In the genomic region with DNA sequence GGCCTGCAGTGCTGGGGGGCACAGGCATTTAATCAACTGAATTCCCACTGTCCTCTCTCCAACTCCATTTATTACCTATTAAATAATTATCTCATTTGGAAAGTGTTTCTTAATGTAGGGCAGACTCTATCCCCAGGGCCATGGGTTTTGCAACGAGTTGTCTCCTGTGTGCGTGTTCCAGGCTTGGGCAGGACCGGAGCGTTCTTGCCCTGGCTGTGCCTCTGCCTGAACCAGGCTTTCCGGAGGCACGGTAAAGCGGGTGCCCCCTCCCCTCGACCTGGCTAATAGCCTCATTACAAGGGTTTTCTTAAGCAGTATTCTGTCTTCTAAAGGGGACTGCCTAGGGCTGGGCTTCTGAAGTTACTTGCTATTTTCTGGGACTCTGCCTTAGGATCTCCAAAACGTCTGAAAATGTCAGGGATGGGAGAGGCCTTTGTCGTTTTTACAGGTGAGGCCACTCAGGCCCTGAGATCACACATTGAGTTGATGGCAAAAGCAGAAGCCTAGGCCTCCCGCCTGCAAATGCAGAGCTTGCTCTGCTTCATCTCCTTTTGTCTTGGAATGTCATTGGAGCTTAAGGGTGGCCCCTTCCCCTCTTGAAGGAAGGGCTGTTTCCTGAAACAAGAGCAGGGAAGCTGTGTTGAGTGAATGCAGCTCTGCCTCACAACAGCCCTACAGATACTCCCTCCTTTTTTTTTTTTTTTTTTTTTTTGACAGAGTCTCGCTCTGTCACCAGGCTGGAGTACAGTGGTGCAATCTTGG, we compare ENCODE assay signal across 25 cellular contexts.
DNase-seq lines count a peak whose midpoint lies in the region; ATAC-seq and TF ChIP-seq lines count a peak whose summit lies in the region.
"Had no signal": no experiment of that assay in that cellular context is flagged by ENCODE, and none has a peak within 500 bp of the region (broad histone marks: within the 10 kb centered on the region; RNA-seq: fewer than 3 reads in every experiment).

No MANE protein-coding gene starts in this region.

- H3K4me3 Mint-ChIP-seq in endodermal cell: no peak overlapping the region
- H3K4me3 Mint-ChIP-seq in activated CD8-positive, alpha-beta T cell treated with anti-CD3 and anti-CD28 coated beads for 36 hours: no peak overlapping the region
- no peak overlapping the region for H3K4me3 Mint-ChIP-seq in activated CD4-positive, alpha-beta T cell treated with anti-CD3 and anti-CD28 coated beads, Interleukin-2, amount 10 ng/mL, durations not matched to agents 24 days and 14 days
- H3K4me3 Mint-ChIP-seq: IgD-negative memory B cell; stimulated activated naive CD8-positive, alpha-beta T cell treated with anti-CD3 and anti-CD28 coated beads, Interleukin-15, amount 100 ng/mL, for 72 hours; T-helper 17 cell had no signal

- ATAC-seq in left ventricle myocardium superior (no peak), GM19455 (IDR thresholded peaks at IDR 0.05; ENCODE audit: unreplicated experiment) (no peak)
- ATAC-seq in activated CD8-positive, alpha-beta T cell treated with anti-CD3 and anti-CD28 coated beads for 36 hours: no peak
- ATAC-seq: A549; stimulated activated naive CD8-positive, alpha-beta T cell treated with anti-CD3 and anti-CD28 coated beads, Interleukin-15, amount 100 ng/mL, for 72 hours; T-helper 17 cell had no signal

- peak overlapping the region; percentile 68 for H3K27ac Mint-ChIP-seq in endodermal cell
- H3K27ac Mint-ChIP-seq in activated CD8-positive, alpha-beta T cell treated with anti-CD3 and anti-CD28 coated beads for 36 hours: no peak overlapping the region
- H3K27ac Mint-ChIP-seq in activated CD4-positive, alpha-beta T cell treated with anti-CD3 and anti-CD28 coated beads, Interleukin-2, amount 10 ng/mL, durations not matched to agents 24 days and 14 days: no peak overlapping the region
- H3K27ac Mint-ChIP-seq: stimulated activated naive CD8-positive, alpha-beta T cell treated with anti-CD3 and anti-CD28 coated beads, Interleukin-15, amount 100 ng/mL, for 72 hours; T-helper 17 cell had no signal

- POLR2A ChIA-PET in activated CD8-positive, alpha-beta T cell treated with anti-CD3 and anti-CD28 coated beads for 36 hours (lab: Charles Lee): interaction anchor here (0.7 kb wide), 1 partner anchor 217 kb away, joined by 3 read pairs; no protein-coding TSS in a partner anchor

- H3K36me3 ChIP-seq in cardiac muscle cell (no peaks in the 10 kb centered on the region), endodermal cell (ENCODE audit: control insufficient read depth, insufficient read depth, low read length) (no peaks in the 10 kb centered on the region), mesodermal cell (ENCODE audit: control insufficient read depth, insufficient read depth, low read length) (peaks cover 14% of the 10 kb centered on the region)
- H3K36me3 ChIP-seq: BE2C, brain microvascular endothelial cell, tibial artery had no signal

- 59 to 68% methylated on average over 9 to 12 of the region's 12 CpGs for WGBS in endodermal cell (ENCODE audit: insufficient coverage in 1 of 2, insufficient read length in 1 of 2), 2 experiments
- 46 to 52% methylated on average over 11 of the region's 12 CpGs for WGBS in mesodermal cell (ENCODE audit: insufficient coverage in 2 of 2), 2 experiments

- no peaks in the 10 kb centered on the region for H3K9me3 Mint-ChIP-seq in endodermal cell
- no peaks in the 10 kb centered on the region for H3K9me3 Mint-ChIP-seq in activated CD8-positive, alpha-beta T cell treated with anti-CD3 and anti-CD28 coated beads for 36 hours
- no peaks in the 10 kb centered on the region for H3K9me3 Mint-ChIP-seq in activated CD4-positive, alpha-beta T cell treated with anti-CD3 and anti-CD28 coated beads, Interleukin-2, amount 10 ng/mL, durations not matched to agents 24 days and 14 days
- H3K9me3 Mint-ChIP-seq: IgD-negative memory B cell; stimulated activated naive CD8-positive, alpha-beta T cell treated with anti-CD3 and anti-CD28 coated beads, Interleukin-15, amount 100 ng/mL, for 72 hours had no signal

- TF ChIP-seq CTCF in cardiac muscle cell (IDR thresholded peaks at IDR 0.05; ENCODE audit: low read depth, low read length): no peak
- TF ChIP-seq CTCF in endodermal cell (conservative IDR thresholded peaks at IDR 0.05): no peak
- TF ChIP-seq CTCF in activated CD8-positive, alpha-beta T cell treated with anti-CD3 and anti-CD28 coated beads for 36 hours (IDR thresholded peaks at IDR 0.05): no peak

- H3K27me3 ChIP-seq in cardiac muscle cell (no peaks in the 10 kb centered on the region), endodermal cell (ENCODE audit: control insufficient read depth, insufficient read depth, low read length, poor library complexity, severe bottlenecking) (no peaks in the 10 kb centered on the region)
- H3K27me3 ChIP-seq: BE2C, brain microvascular endothelial cell, SJSA1, tibial artery had no signal

- no peaks in the 10 kb centered on the region for H3K27me3 Mint-ChIP-seq in endodermal cell (ENCODE audit: insufficient read depth)
- H3K27me3 Mint-ChIP-seq in activated CD8-positive, alpha-beta T cell treated with anti-CD3 and anti-CD28 coated beads for 36 hours: no peaks in the 10 kb centered on the region
- no peaks in the 10 kb centered on the region for H3K27me3 Mint-ChIP-seq in activated CD4-positive, alpha-beta T cell treated with anti-CD3 and anti-CD28 coated beads, Interleukin-2, amount 10 ng/mL, durations not matched to agents 24 days and 14 days
- H3K27me3 Mint-ChIP-seq: stimulated activated naive CD8-positive, alpha-beta T cell treated with anti-CD3 and anti-CD28 coated beads, Interleukin-15, amount 100 ng/mL, for 72 hours had no signal

- H3K4me3 ChIP-seq in cardiac muscle cell (no peak overlapping the region), endodermal cell (ENCODE audit: low read length) (no peak overlapping the region), mesodermal cell (ENCODE audit: extremely low read depth, insufficient read depth, low read length, poor library complexity, severe bottlenecking) (no peak overlapping the region)
- H3K4me3 ChIP-seq: A549, coronary artery, SJSA1, tibial artery had no signal

- no peaks in the 10 kb centered on the region for H3K9me3 ChIP-seq in cardiac muscle cell (ENCODE audit: low read depth)
- H3K9me3 ChIP-seq in endodermal cell (ENCODE audit: control insufficient read depth, low read length): no peaks in the 10 kb centered on the region
- H3K9me3 ChIP-seq in mesodermal cell (ENCODE audit: control insufficient read depth, low read length): no peaks in the 10 kb centered on the region
- H3K9me3 ChIP-seq: A549, BE2C, SJSA1, tibial artery had no signal

- H3K9ac ChIP-seq in endodermal cell (ENCODE audit: extremely low read depth, low read length, poor library complexity, severe bottlenecking): no peak overlapping the region

- H3K27ac ChIP-seq in cardiac muscle cell (peak overlapping the region; percentile 23), endodermal cell (ENCODE audit: low read depth, low read length) (peak overlapping the region; percentile 75), mesodermal cell (ENCODE audit: low read depth, low read length, severe bottlenecking) (peak overlapping the region; percentile 72)
- H3K27ac ChIP-seq: brain microvascular endothelial cell, SJSA1, tibial artery had no signal

- no peaks in the 10 kb centered on the region for H3K36me3 Mint-ChIP-seq in endodermal cell (ENCODE audit: low read depth)
- no peaks in the 10 kb centered on the region for H3K36me3 Mint-ChIP-seq in activated CD8-positive, alpha-beta T cell treated with anti-CD3 and anti-CD28 coated beads for 36 hours (ENCODE audit: low read depth)
- no peaks in the 10 kb centered on the region for H3K36me3 Mint-ChIP-seq in activated CD4-positive, alpha-beta T cell treated with anti-CD3 and anti-CD28 coated beads, Interleukin-2, amount 10 ng/mL, durations not matched to agents 24 days and 14 days (ENCODE audit: low read depth)
- H3K36me3 Mint-ChIP-seq: IgD-negative memory B cell had no signal

- CTCF ChIA-PET in activated CD8-positive, alpha-beta T cell treated with anti-CD3 and anti-CD28 coated beads for 36 hours (lab: Charles Lee): interaction anchor here (2.0 kb wide), 1 partner anchor 213 kb away, joined by 5 read pairs; no protein-coding TSS in a partner anchor

- intact Hi-C loops in left ventricle myocardium superior (cut with micrococcal nuclease): no loop called here
- intact Hi-C loops in activated CD8-positive, alpha-beta T cell treated with anti-CD3 and anti-CD28 coated beads for 36 hours (cut with micrococcal nuclease): no loop called here
- intact Hi-C loops in activated CD4-positive, alpha-beta T cell treated with anti-CD3 and anti-CD28 coated beads, Interleukin-2, amount 10 ng/mL, durations not matched to agents 24 days and 14 days (cut with micrococcal nuclease): no loop called here

- H3K4me1 Mint-ChIP-seq in endodermal cell: peaks cover 18% of the 10 kb centered on the region
- H3K4me1 Mint-ChIP-seq in activated CD8-positive, alpha-beta T cell treated with anti-CD3 and anti-CD28 coated beads for 36 hours (ENCODE audit: low read depth): no peaks in the 10 kb centered on the region
- no peaks in the 10 kb centered on the region for H3K4me1 Mint-ChIP-seq in activated CD4-positive, alpha-beta T cell treated with anti-CD3 and anti-CD28 coated beads, Interleukin-2, amount 10 ng/mL, durations not matched to agents 24 days and 14 days
- H3K4me1 Mint-ChIP-seq: IgD-negative memory B cell; stimulated activated naive CD8-positive, alpha-beta T cell treated with anti-CD3 and anti-CD28 coated beads, Interleukin-15, amount 100 ng/mL, for 72 hours; T-helper 17 cell had no signal

- H3K4me1 ChIP-seq in cardiac muscle cell (ENCODE audit: low read depth): peaks cover 35% of the 10 kb centered on the region
- H3K4me1 ChIP-seq in endodermal cell (ENCODE audit: control insufficient read depth, insufficient read depth, low read length): no peaks in the 10 kb centered on the region
- peaks cover 60% of the 10 kb centered on the region for H3K4me1 ChIP-seq in mesodermal cell (ENCODE audit: control insufficient read depth, insufficient read depth, low read length, poor library complexity, severe bottlenecking)

- no peak for DNase-seq in cardiac muscle cell (ENCODE audit: low read depth in 1 of 2, low spot score in 1 of 2)
- no peak for DNase-seq in left ventricle myocardium superior
- peak; percentile 74 for DNase-seq in endodermal cell
- no peak for DNase-seq in activated CD8-positive, alpha-beta T cell treated with anti-CD3 and anti-CD28 coated beads for 36 hours
- no peak for DNase-seq in activated CD4-positive, alpha-beta T cell treated with anti-CD3 and anti-CD28 coated beads, Interleukin-2, amount 50 U/mL, for 48 hours
- no peak for DNase-seq in activated CD4-positive, alpha-beta T cell treated with anti-CD3 and anti-CD28 coated beads, Interleukin-2, amount 10 ng/mL, durations not matched to agents 24 days and 14 days
- DNase-seq: activated CD4-positive, alpha-beta T cell treated with anti-CD3 and anti-CD28 coated beads, Interleukin-2, amount 50 U/mL, for 1 hour; activated gamma-delta T cell treated with Interleukin-2 at 50 U/mL for 16 hours; brain microvascular endothelial cell; NCI-H1417 treated with DMSO at 0.1 percent for 48 hours; NCI-H2171; NCI-H524; NK-92 treated with Interleukin-12 subunit alpha and Interleukin-12 subunit beta, amount 100 ng/mL, for 24 hours; retina; stimulated activated CD4-positive, alpha-beta T cell treated with anti-CD3 and anti-CD28 coated beads, Interleukin-12 subunit alpha, Interleukin-12 subunit beta, amount 100 ng/mL, for 4 hours; stimulated activated naive CD8-positive, alpha-beta T cell treated with anti-CD3 and anti-CD28 coated beads, Interleukin-15, amount 100 ng/mL, for 72 hours; T-helper 17 cell had no signal

Comparison
In these comparisons a context has a peak if more than half of its experiments do, and no peak if none do; other contexts are left out.
1. H3K27ac ChIP-seq: peak in every context shown above with its lines; median percentile 75 in endodermal cell; 72 in mesodermal cell; 23 in cardiac muscle cell.